1 cellular context compared by ENCODE assay signal in the genomic region with DNA sequence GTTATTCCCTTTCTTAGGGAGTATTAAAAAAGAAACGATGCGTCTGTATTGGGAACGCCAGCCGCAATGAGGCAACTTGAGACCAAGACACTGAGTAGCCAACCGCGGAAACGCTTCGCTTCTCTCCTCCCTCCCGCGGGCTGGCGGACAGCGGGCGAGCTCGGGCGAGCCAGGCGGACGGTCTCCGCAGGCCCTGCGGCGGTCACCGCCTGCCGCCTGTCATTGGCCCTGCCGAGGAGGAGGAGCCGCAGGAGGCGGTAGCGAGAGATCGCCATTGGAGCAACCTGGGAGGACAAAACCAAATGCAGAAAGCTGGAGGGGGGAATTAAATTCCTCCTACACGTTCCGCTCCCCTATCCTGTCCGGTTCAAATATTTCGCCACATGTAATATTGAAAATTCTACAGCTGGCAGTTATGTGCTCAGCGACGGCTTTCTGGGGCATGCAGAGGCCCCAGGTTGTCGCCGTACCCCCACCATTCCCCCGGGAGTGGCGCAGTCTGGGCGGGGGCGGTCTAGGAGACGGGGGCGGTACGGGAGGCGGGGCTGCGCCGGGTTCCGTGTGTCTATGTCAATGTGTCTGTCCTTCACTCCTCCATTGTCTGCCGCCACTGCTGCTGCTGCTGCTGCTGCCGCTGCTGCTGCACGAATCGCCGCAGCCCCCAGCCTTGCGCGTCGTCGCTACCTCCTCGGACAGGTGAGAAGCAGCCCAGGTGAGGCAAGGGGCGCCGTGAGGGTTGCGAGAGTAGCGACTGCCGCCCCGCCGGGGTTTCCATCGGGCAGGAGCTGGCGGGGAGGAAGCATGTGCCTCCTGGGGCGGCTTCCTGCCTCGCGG.
TF ChIP-seq lines count a peak whose summit lies in the region.

Gene ANKMY2, minus strand, starts transcription at position 162 of the 834 bp plus-strand sequence. CDS start 181 bp downstream, outside the sequence.
Gene BZW2, plus strand, starts transcription at position 589 of the 834 bp plus-strand sequence. CDS start 19,263 bp downstream, outside the sequence.

TF ChIP-seq in HepG2, 621 proteins besides CTCF, POLR2A, EP300 and RAD21 (continued from another document):
- TF ChIP-seq CREBL2 (CRISPR knock-in tag; IDR thresholded peaks at IDR 0.05; ENCODE audit: borderline replicate concordance) (no peak), PHF5A (CRISPR knock-in tag; IDR thresholded peaks at IDR 0.05; ENCODE audit: low read depth, unreplicated experiment) (peak; percentile 56), PAF1 (CRISPR knock-in tag; IDR thresholded peaks at IDR 0.05) (no peak), SIX4 (CRISPR knock-in tag; IDR thresholded peaks at IDR 0.05) (peak; percentile 36; the same call in 1 of the 2 replicates), POLR2G (IDR thresholded peaks at IDR 0.05; ENCODE audit: low read depth, low read length) (peak; percentile 84), TBP (CRISPR knock-in tag; IDR thresholded peaks at IDR 0.05) (no peak), ZNF574 (CRISPR knock-in tag; IDR thresholded peaks at IDR 0.05) (peak; percentile 60), FIP1L1 (IDR thresholded peaks at IDR 0.05; ENCODE audit: borderline replicate concordance, insufficient read depth, low read depth, low read length) (no peak), TAF15 (IDR thresholded peaks at IDR 0.05; ENCODE audit: low read depth, low read length, poor library complexity, severe bottlenecking) (no peak), ZNF563 (CRISPR knock-in tag; IDR thresholded peaks at IDR 0.05) (peak; percentile 64; the same call in 1 of the 2 replicates), ZBTB10 (CRISPR knock-in tag; IDR thresholded peaks at IDR 0.05; ENCODE audit: borderline replicate concordance) (no peak), HHEX (CRISPR knock-in tag; IDR thresholded peaks at IDR 0.05) (no peak), FOXP4 (CRISPR knock-in tag; IDR thresholded peaks at IDR 0.05) (0 out of 2 replicates have a peak, but pooled peaks have one; percentile 15), IKZF4 (CRISPR knock-in tag; IDR thresholded peaks at IDR 0.05; ENCODE audit: borderline replicate concordance, low read depth, not compliant biosample characterization) (peak; percentile 45)
- TF ChIP-seq, protein P1, sequence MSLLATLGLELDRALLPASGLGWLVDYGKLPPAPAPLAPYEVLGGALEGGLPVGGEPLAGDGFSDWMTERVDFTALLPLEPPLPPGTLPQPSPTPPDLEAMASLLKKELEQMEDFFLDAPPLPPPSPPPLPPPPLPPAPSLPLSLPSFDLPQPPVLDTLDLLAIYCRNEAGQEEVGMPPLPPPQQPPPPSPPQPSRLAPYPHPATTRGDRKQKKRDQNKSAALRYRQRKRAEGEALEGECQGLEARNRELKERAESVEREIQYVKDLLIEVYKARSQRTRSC (CRISPR knock-in tag; IDR thresholded peaks at IDR 0.05; ENCODE audit: low read depth): peak; percentile 63; the same call in 1 of the 2 replicates
- TF ChIP-seq, protein P2, sequence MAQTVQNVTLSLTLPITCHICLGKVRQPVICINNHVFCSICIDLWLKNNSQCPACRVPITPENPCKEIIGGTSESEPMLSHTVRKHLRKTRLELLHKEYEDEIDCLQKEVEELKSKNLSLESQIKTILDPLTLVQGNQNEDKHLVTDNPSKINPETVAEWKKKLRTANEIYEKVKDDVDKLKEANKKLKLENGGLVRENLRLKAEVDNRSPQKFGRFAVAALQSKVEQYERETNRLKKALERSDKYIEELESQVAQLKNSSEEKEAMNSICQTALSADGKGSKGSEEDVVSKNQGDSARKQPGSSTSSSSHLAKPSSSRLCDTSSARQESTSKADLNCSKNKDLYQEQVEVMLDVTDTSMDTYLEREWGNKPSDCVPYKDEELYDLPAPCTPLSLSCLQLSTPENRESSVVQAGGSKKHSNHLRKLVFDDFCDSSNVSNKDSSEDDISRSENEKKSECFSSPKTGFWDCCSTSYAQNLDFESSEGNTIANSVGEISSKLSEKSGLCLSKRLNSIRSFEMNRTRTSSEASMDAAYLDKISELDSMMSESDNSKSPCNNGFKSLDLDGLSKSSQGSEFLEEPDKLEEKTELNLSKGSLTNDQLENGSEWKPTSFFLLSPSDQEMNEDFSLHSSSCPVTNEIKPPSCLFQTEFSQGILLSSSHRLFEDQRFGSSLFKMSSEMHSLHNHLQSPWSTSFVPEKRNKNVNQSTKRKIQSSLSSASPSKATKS (CRISPR knock-in tag; IDR thresholded peaks at IDR 0.05): peak; percentile 44; the same call in 1 of the 2 replicates
- TF ChIP-seq, protein P3, sequence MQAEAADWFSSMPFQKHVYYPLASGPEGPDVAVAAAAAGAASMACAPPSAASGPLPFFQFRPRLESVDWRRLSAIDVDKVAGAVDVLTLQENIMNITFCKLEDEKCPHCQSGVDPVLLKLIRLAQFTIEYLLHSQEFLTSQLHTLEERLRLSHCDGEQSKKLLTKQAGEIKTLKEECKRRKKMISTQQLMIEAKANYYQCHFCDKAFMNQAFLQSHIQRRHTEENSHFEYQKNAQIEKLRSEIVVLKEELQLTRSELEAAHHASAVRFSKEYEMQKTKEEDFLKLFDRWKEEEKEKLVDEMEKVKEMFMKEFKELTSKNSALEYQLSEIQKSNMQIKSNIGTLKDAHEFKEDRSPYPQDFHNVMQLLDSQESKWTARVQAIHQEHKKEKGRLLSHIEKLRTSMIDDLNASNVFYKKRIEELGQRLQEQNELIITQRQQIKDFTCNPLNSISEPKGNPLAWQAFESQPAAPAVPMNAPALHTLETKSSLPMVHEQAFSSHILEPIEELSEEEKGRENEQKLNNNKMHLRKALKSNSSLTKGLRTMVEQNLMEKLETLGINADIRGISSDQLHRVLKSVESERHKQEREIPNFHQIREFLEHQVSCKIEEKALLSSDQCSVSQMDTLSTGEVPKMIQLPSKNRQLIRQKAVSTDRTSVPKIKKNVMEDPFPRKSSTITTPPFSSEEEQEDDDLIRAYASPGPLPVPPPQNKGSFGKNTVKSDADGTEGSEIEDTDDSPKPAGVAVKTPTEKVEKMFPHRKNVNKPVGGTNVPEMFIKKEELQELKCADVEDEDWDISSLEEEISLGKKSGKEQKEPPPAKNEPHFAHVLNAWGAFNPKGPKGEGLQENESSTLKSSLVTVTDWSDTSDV (CRISPR knock-in tag; IDR thresholded peaks at IDR 0.05): no peak
